Comparison of ENCODE assay signal across 7 cellular contexts in the genomic region with DNA sequence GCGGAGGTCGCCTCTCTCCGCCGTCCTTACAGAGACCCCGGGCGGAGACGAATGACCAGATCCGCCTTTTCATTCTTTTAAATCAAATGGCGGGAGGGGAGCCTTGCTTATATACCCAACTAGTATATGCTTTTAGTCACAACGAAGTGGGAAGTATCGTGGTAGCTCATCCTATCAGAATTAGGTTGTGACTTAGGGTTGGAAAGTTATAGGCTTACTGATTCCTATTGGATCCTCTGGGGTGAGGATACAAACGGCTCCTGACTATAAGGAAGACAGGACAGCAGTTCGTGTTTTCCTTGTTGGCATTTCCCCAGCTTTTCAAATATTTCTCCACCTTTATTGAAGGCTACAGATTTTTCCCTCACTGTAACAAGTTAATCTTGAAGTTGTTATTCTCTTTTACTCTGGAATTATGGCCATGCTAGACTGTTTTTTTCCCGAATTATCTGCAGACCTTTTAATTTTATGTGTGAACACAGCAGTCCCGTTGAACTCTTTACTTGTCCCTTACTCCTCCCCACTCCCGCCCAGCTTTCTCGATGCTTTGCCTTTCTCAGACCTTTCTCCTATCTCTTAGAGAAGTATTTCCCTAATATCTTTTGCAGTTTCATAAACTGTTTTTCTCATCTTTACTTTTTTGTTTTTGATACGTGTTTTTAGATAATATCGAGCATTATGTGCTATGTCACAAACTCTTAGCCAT. TPM values are rescaled to one million over a fixed set of nuclear protein-coding genes. Genes with fewer than 3 reads are reported as not detected.
DNase-seq lines count a peak whose midpoint lies in the region; ATAC-seq and TF ChIP-seq lines count a peak whose summit lies in the region.

No MANE protein-coding gene starts in this region.

- no peaks in the 10 kb centered on the region for H3K27me3 Mint-ChIP-seq in activated T-helper 2 cell treated with anti-CD3 and anti-CD28 coated beads, Interferon-gamma antibody, Interleukin-2, Interleukin-4, amounts not matched to agents 10 μg/mL and 5 μg/mL and 100 μg/mL, durations not matched to agents 14 hours and 24 hours and 36 hours (ENCODE audit: low read depth)

- H3K36me3 ChIP-seq in GM23248 (ENCODE audit: low read depth) (peaks cover 7% of the 10 kb centered on the region; the same call in 1 of the 2 replicates), rectal smooth muscle tissue (ENCODE audit: control insufficient read depth, insufficient read depth, low read length) (no peaks in the 10 kb centered on the region)

- peak; percentile 61 for DNase-seq in GM03348 (ENCODE audit: low spot score)
- DNase-seq in GM23248, result peak; percentile 86
- DNase-seq in LNCaP clone FGC (ENCODE audit: low read depth), result no peak
- DNase-seq in activated T-helper 2 cell treated with anti-CD3 and anti-CD28 coated beads, Interferon-gamma antibody, Interleukin-2, Interleukin-4, amounts not matched to agents 10 μg/mL and 5 μg/mL and 100 μg/mL, durations not matched to agents 14 hours and 24 hours and 36 hours (ENCODE audit: low spot score), result no peak
- DNase-seq in left ventricle myocardium superior, result no peak
- no peak for DNase-seq in NCI-H510A treated with DMSO at 0.1 percent for 48 hours (lab: John Stamatoyannopoulos, UW)

- H3K4me3 ChIP-seq in GM23248 (peak overlapping the region; percentile 95), LNCaP clone FGC (ENCODE audit: low read depth, low read length) (peak overlapping the region; percentile 81), rectal smooth muscle tissue (ENCODE audit: low read length) (peak overlapping the region; percentile 76)

- 2% methylated on average over 19 of the region's 19 CpGs for WGBS in GM23248 (ENCODE audit: low coverage in 1 of 2, low lambda C conversion rate in 2 of 2, missing lambda C conversion rate in 2 of 2), 2 experiments

- H3K9me2 ChIP-seq in GM23248 (ENCODE audit: insufficient read depth), result no peaks in the 10 kb centered on the region

- H3K4me3 Mint-ChIP-seq in activated T-helper 2 cell treated with anti-CD3 and anti-CD28 coated beads, Interferon-gamma antibody, Interleukin-2, Interleukin-4, amounts not matched to agents 10 μg/mL and 5 μg/mL and 100 μg/mL, durations not matched to agents 14 hours and 24 hours and 36 hours (ENCODE audit: low read depth), result peak overlapping the region; percentile 98

- ATAC-seq in left ventricle myocardium superior, result peak; percentile 6

- peak overlapping the region; percentile 98 for H2AFZ ChIP-seq in GM23248

- peak overlapping the region; percentile 99 for H3K27ac Mint-ChIP-seq in activated T-helper 2 cell treated with anti-CD3 and anti-CD28 coated beads, Interferon-gamma antibody, Interleukin-2, Interleukin-4, amounts not matched to agents 10 μg/mL and 5 μg/mL and 100 μg/mL, durations not matched to agents 14 hours and 24 hours and 36 hours

- H3K9me3 ChIP-seq in GM23248 (ENCODE audit: low read depth), result no peaks in the 10 kb centered on the region

- in situ Hi-C loops in GM23248 (cut with MboI), result no loop called here

- no peaks in the 10 kb centered on the region for H3K27me3 ChIP-seq in GM23248 (replicated peaks; ENCODE audit: insufficient read depth)
- no peaks in the 10 kb centered on the region for H3K27me3 ChIP-seq in rectal smooth muscle tissue (ENCODE audit: control insufficient read depth, insufficient read depth, low read length)

- H3K27ac ChIP-seq in GM23248 (peak overlapping the region; percentile 98), rectal smooth muscle tissue (ENCODE audit: low read depth, low read length) (peak overlapping the region; percentile 97)

- peaks cover 88% of the 10 kb centered on the region for H3K79me2 ChIP-seq in GM23248 (ENCODE audit: insufficient read depth)

- H3K36me3 Mint-ChIP-seq in activated T-helper 2 cell treated with anti-CD3 and anti-CD28 coated beads, Interferon-gamma antibody, Interleukin-2, Interleukin-4, amounts not matched to agents 10 μg/mL and 5 μg/mL and 100 μg/mL, durations not matched to agents 14 hours and 24 hours and 36 hours (ENCODE audit: low read depth), result peaks cover 16% of the 10 kb centered on the region

- peaks cover 6% of the 10 kb centered on the region; the same call in 1 of the 2 replicates for H3F3A ChIP-seq in GM23248 (ENCODE audit: insufficient read depth)

- intact Hi-C loops in activated T-helper 2 cell treated with anti-CD3 and anti-CD28 coated beads, Interferon-gamma antibody, Interleukin-2, Interleukin-4, amounts not matched to agents 10 μg/mL and 5 μg/mL and 100 μg/mL, durations not matched to agents 14 hours and 24 hours and 36 hours (cut with micrococcal nuclease), result loop anchor here (10.0 kb wide), 1 partner anchor 950 kb away; a partner anchor contains a TSS
- intact Hi-C loops in left ventricle myocardium superior (cut with micrococcal nuclease), result no loop called here

- no peak for TF ChIP-seq CTCF in LNCaP clone FGC (IDR thresholded peaks at IDR 0.05; ENCODE audit: control insufficient read depth, extremely low read depth, insufficient read depth)

- H3K9ac ChIP-seq in GM23248, result peak overlapping the region; percentile 97
- H3K9ac ChIP-seq in rectal smooth muscle tissue (ENCODE audit: low read length), result peak overlapping the region; percentile 77

- H3K9me3 Mint-ChIP-seq in activated T-helper 2 cell treated with anti-CD3 and anti-CD28 coated beads, Interferon-gamma antibody, Interleukin-2, Interleukin-4, amounts not matched to agents 10 μg/mL and 5 μg/mL and 100 μg/mL, durations not matched to agents 14 hours and 24 hours and 36 hours, result peaks cover 4% of the 10 kb centered on the region

- no peaks in the 10 kb centered on the region for H4K20me1 ChIP-seq in GM23248 (ENCODE audit: insufficient read depth)

- peaks cover 52% of the 10 kb centered on the region for H3K4me1 Mint-ChIP-seq in activated T-helper 2 cell treated with anti-CD3 and anti-CD28 coated beads, Interferon-gamma antibody, Interleukin-2, Interleukin-4, amounts not matched to agents 10 μg/mL and 5 μg/mL and 100 μg/mL, durations not matched to agents 14 hours and 24 hours and 36 hours (ENCODE audit: low read depth)

- peak overlapping the region; percentile 98 for H3K4me2 ChIP-seq in GM23248 (ENCODE audit: unreplicated experiment)

- peaks cover 21% of the 10 kb centered on the region for H3K4me1 ChIP-seq in GM23248 (ENCODE audit: insufficient read depth)
- H3K4me1 ChIP-seq in rectal smooth muscle tissue (ENCODE audit: control insufficient read depth, insufficient read depth, low read length), result peaks cover 10% of the 10 kb centered on the region

RNA-seq across cellular contexts. Expression of a gene that starts 0.6 kb away (rescaled TPM):
- 8.1 and 17.6 TPM in 2 replicates for total RNA-seq in GM23248 (2014; rRNA removed; shearing (Covaris generic))
- 6.0 and 6.1 TPM in 2 replicates for polyA plus RNA-seq in GM23248 (2016; fragmentation: Nextera tagmentation; extraction: Ambion mirVana)
- 17.4 and 19.6 TPM in 2 replicates for total RNA-seq in activated T-helper 2 cell treated with anti-CD3 and anti-CD28 coated beads, Interferon-gamma antibody, Interleukin-2, Interleukin-4, amounts not matched to agents 10 μg/mL and 5 μg/mL and 100 μg/mL, durations not matched to agents 14 hours and 24 hours and 36 hours
- 12.3 TPM for total RNA-seq in left ventricle myocardium superior

RNA-seq across cellular contexts. Expression of a gene that starts 0.9 kb away (rescaled TPM):
- 25.9 and 27.7 TPM in 2 replicates for total RNA-seq in GM23248 (2014; rRNA removed; shearing (Covaris generic))
- polyA plus RNA-seq in GM23248 (2016; fragmentation: Nextera tagmentation; extraction: Ambion mirVana), result 23.1 and 26.7 TPM in 2 replicates
- total RNA-seq in activated T-helper 2 cell treated with anti-CD3 and anti-CD28 coated beads, Interferon-gamma antibody, Interleukin-2, Interleukin-4, amounts not matched to agents 10 μg/mL and 5 μg/mL and 100 μg/mL, durations not matched to agents 14 hours and 24 hours and 36 hours, result 15.5 and 17.2 TPM in 2 replicates
- 27.0 TPM for total RNA-seq in left ventricle myocardium superior

Comparison
In these comparisons a context has a peak if more than half of its experiments do, and no peak if none do; other contexts are left out.
1. DNase-seq: peak in GM03348 (single experiment) and GM23248 (single experiment); none in LNCaP clone FGC (single experiment), activated T-helper 2 cell treated with anti-CD3 and anti-CD28 coated beads, Interferon-gamma antibody, Interleukin-2, Interleukin-4, amounts not matched to agents 10 μg/mL and 5 μg/mL and 100 μg/mL, durations not matched to agents 14 hours and 24 hours and 36 hours (single experiment), left ventricle myocardium superior (single experiment) and NCI-H510A treated with DMSO at 0.1 percent for 48 hours (single experiment).
2. Peak in every context shown above with its lines, with median percentiles within 50 percentile points of each other: H3K4me3 ChIP-seq.